In genomic region chr6:15326072-15326614, GRCh38 we compare ENCODE assay signal across 1 cellular context.
A peak's percentile ranks its signal among the peaks of the same experiment; 100 is the strongest.
TF ChIP-seq lines count a peak whose summit lies in the region.

No MANE protein-coding gene starts in this region.

TF ChIP-seq in GM12878, 131 proteins besides CTCF, POLR2A, EP300 and RAD21 (continued from another document):
- TF ChIP-seq REST (IDR thresholded peaks at IDR 0.05; ENCODE audit: low read depth, low read length) (no peak), CBX3 (IDR thresholded peaks at IDR 0.05; ENCODE audit: borderline replicate concordance, low read depth) (no peak), NRF1 (conservative IDR thresholded peaks at IDR 0.05; ENCODE audit: low read depth, low read length) (no peak), POLR2AphosphoS5 (IDR thresholded peaks at IDR 0.05; ENCODE audit: low read length) (no peak), RELA (IDR thresholded peaks at IDR 0.05; ENCODE audit: borderline replicate concordance, partially characterized antibody) (no peak), SMARCA5 (IDR thresholded peaks at IDR 0.05) (0 out of 2 replicates have a peak, but pooled peaks have one; percentile 75), DPF2 (IDR thresholded peaks at IDR 0.05) (peak; percentile 23; the same call in 1 of the 2 replicates), IKZF2 (IDR thresholded peaks at IDR 0.05) (no peak), MTA3 (IDR thresholded peaks at IDR 0.05; ENCODE audit: borderline replicate concordance, low read length) (peak; percentile 0; the same call in 1 of the 2 replicates), BCLAF1 (IDR thresholded peaks at IDR 0.05) (no peak), LARP7 (IDR thresholded peaks at IDR 0.05) (0 out of 2 replicates have a peak, but pooled peaks have one; percentile 52), RUNX3 (IDR thresholded peaks at IDR 0.05; ENCODE audit: low read length) (peak; percentile 43; the same call in 1 of the 2 replicates), E4F1 (IDR thresholded peaks at IDR 0.05; ENCODE audit: borderline replicate concordance, partially characterized antibody) (no peak), SMC3 (IDR thresholded peaks at IDR 0.05; ENCODE audit: borderline replicate concordance, low read length) (no peak; the same call in 1 of the 2 replicates), TCF3 (IDR thresholded peaks at IDR 0.05; ENCODE audit: borderline replicate concordance, insufficient read depth, low read depth, low read length) (0 out of 2 replicates have a peak, but pooled peaks have one; percentile 10), ZNF592 (IDR thresholded peaks at IDR 0.05) (no peak), CREB1 (IDR thresholded peaks at IDR 0.05; ENCODE audit: low read depth) (peak; percentile 84), RB1 (IDR thresholded peaks at IDR 0.05; ENCODE audit: borderline replicate concordance) (no peak), NR2C1 (IDR thresholded peaks at IDR 0.05) (no peak), MYC (IDR thresholded peaks at IDR 0.05; ENCODE audit: insufficient read depth, insufficient read length, insufficient replicate concordance, low read length, severe bottlenecking) (no peak), EED (IDR thresholded peaks at IDR 0.05; ENCODE audit: low read depth) (no peak), STAT3 (IDR thresholded peaks at IDR 0.05; ENCODE audit: low read depth, low read length) (no peak), PKNOX1 (IDR thresholded peaks at IDR 0.05) (no peak), RBBP5 (conservative IDR thresholded peaks at IDR 0.05) (no peak), CBFB (IDR thresholded peaks at IDR 0.05; ENCODE audit: low read depth) (no peak)
